3 cellular contexts compared by ENCODE assay signal in genomic region chr13:107753748-107754147, GRCh38.
TF ChIP-seq lines count a peak whose summit lies in the region.

No MANE protein-coding gene starts in this region.

TF ChIP-seq in GM23338, 12 proteins besides CTCF, POLR2A, EP300 and RAD21 (continued from another document and continues in another):
- no peak for TF ChIP-seq EZH2 (IDR thresholded peaks at IDR 0.05; ENCODE audit: low read depth, unreplicated experiment)
- TF ChIP-seq ETS1 (IDR thresholded peaks at IDR 0.05) = no peak
- TF ChIP-seq NANOG (IDR thresholded peaks at IDR 0.05; ENCODE audit: borderline replicate concordance) = no peak
- TF ChIP-seq REST (IDR thresholded peaks at IDR 0.05; ENCODE audit: unreplicated experiment) = no peak
- TF ChIP-seq STAT1 (IDR thresholded peaks at IDR 0.05; ENCODE audit: unreplicated experiment) = no peak
- TF ChIP-seq CREB1 (CRISPR knock-in tag; IDR thresholded peaks at IDR 0.05; ENCODE audit: low read depth) = no peak
- TF ChIP-seq POLR2AphosphoS5 (IDR thresholded peaks at IDR 0.05; ENCODE audit: low read depth) = no peak

TF ChIP-seq in IMR-90, 13 proteins besides CTCF, POLR2A, EP300 and RAD21 (continued from another document):
- no peak for TF ChIP-seq MAZ (IDR thresholded peaks at IDR 0.05; ENCODE audit: borderline replicate concordance, low read depth, low read length)
- no peak for TF ChIP-seq CEBPB (IDR thresholded peaks at IDR 0.05; ENCODE audit: low read depth, low read length)
- no peak for TF ChIP-seq SMC3 (IDR thresholded peaks at IDR 0.05; ENCODE audit: low read depth, low read length)
- TF ChIP-seq MAFK (IDR thresholded peaks at IDR 0.05; ENCODE audit: low read depth, low read length) = no peak
- TF ChIP-seq ELK1 (IDR thresholded peaks at IDR 0.05; ENCODE audit: borderline replicate concordance, low read depth, low read length) = no peak
- no peak for TF ChIP-seq NFE2L2 (IDR thresholded peaks at IDR 0.05; ENCODE audit: low read depth, low read length)
- TF ChIP-seq USF2 (IDR thresholded peaks at IDR 0.05; ENCODE audit: low read depth, low read length) = no peak
- TF ChIP-seq BHLHE40 (IDR thresholded peaks at IDR 0.05; ENCODE audit: low read depth, low read length) = no peak
- no peak for TF ChIP-seq RFX5 (IDR thresholded peaks at IDR 0.05; ENCODE audit: low read depth, low read length)
- TF ChIP-seq CHD1 (IDR thresholded peaks at IDR 0.05; ENCODE audit: low read depth, low read length) = no peak
- no peak for TF ChIP-seq MXI1 (IDR thresholded peaks at IDR 0.05; ENCODE audit: borderline replicate concordance, low read depth, low read length)

TF ChIP-seq in WTC11, 78 proteins besides CTCF, POLR2A, EP300 and RAD21 (continued from another document):
- TF ChIP-seq AR (CRISPR knock-in tag; IDR thresholded peaks at IDR 0.05) (no peak), ZNF416 (CRISPR knock-in tag; IDR thresholded peaks at IDR 0.05) (no peak), FOXJ3 (CRISPR knock-in tag; IDR thresholded peaks at IDR 0.05; ENCODE audit: borderline replicate concordance) (no peak), ATF2 (CRISPR knock-in tag; IDR thresholded peaks at IDR 0.05; ENCODE audit: borderline replicate concordance, low read depth) (no peak), TEAD4 (CRISPR knock-in tag; IDR thresholded peaks at IDR 0.05) (no peak), MXD4 (CRISPR knock-in tag; IDR thresholded peaks at IDR 0.05; ENCODE audit: borderline replicate concordance) (no peak), ZNF263 (CRISPR knock-in tag; IDR thresholded peaks at IDR 0.05; ENCODE audit: low read depth) (no peak), USF1 (CRISPR knock-in tag; IDR thresholded peaks at IDR 0.05) (no peak), TP53 (CRISPR knock-in tag; IDR thresholded peaks at IDR 0.05) (no peak), TEAD1 (CRISPR knock-in tag; IDR thresholded peaks at IDR 0.05) (no peak), ATF6 (CRISPR knock-in tag; IDR thresholded peaks at IDR 0.05) (no peak), KAT7 (CRISPR knock-in tag; IDR thresholded peaks at IDR 0.05; ENCODE audit: borderline replicate concordance) (no peak)
